7 cellular contexts compared by ENCODE assay signal in genomic region chr12:116559330-116560080, GRCh38. TPM values are rescaled to one million over a fixed set of nuclear protein-coding genes. Genes with fewer than 3 reads are reported as not detected.
DNase-seq lines count a peak whose midpoint lies in the region; ATAC-seq and TF ChIP-seq lines count a peak whose summit lies in the region.

MAP1LC3B2 (plus strand) TSS chr12:116559381; CDS start chr12:116575943, 16,562 bp downstream.

- WGBS in sigmoid colon, 2 donors: 2 to 11% methylated on average over 14 of the region's 14 CpGs

- H3K4me1 ChIP-seq in right atrium auricular region (peaks cover 0 to 9% of the 10 kb centered on the region in 2 donors), sigmoid colon (peaks cover 0 to 3% (median 0%) of the 10 kb centered on the region in 4 donors), A673 (ENCODE audit: insufficient read depth, low read length, poor library complexity, severe bottlenecking) (no peaks in the 10 kb centered on the region)

- H3K27ac Mint-ChIP-seq in activated naive CD4-positive, alpha-beta T cell treated with anti-CD3 and anti-CD28 coated beads, Interleukin-2, amount 50 U/mL, for 72 hours: peak within 1 kb of the TSS; percentile 73 to 85

- no peaks in the 10 kb centered on the region for H3K36me3 ChIP-seq in right atrium auricular region
- no peaks in the 10 kb centered on the region for H3K36me3 ChIP-seq in sigmoid colon
- no peaks in the 10 kb centered on the region for H3K36me3 ChIP-seq in A673 (ENCODE audit: insufficient read depth, low read length, poor library complexity, severe bottlenecking)

- DNase-seq in SK-MEL-5 (ENCODE audit: low read depth, low spot score) (peak; percentile 87), right atrium auricular region (ENCODE audit: low spot score) (no peak), sigmoid colon (peak; percentile 76), A673 (ENCODE audit: low spot score) (no peak)
- peak; percentile 62 to 85 for DNase-seq in activated naive CD4-positive, alpha-beta T cell treated with anti-CD3 and anti-CD28 coated beads, Interleukin-2, amount 50 U/mL, for 72 hours (ENCODE audit: low spot score in 2 of 2)

- no peak for TF ChIP-seq POLR2A in sigmoid colon (IDR thresholded peaks at IDR 0.05)

- peak; percentile 79 for ATAC-seq in GM19043 (IDR thresholded peaks at IDR 0.05; ENCODE audit: low read depth, unreplicated experiment)
- ATAC-seq in HG03135 (IDR thresholded peaks at IDR 0.05; ENCODE audit: unreplicated experiment): peak; percentile 80
- ATAC-seq in activated naive CD4-positive, alpha-beta T cell treated with anti-CD3 and anti-CD28 coated beads, Interleukin-2, amount 50 U/mL, for 72 hours: peak; percentile 91 to 98

- CTCF ChIA-PET in A673 (lab: Charles Lee): no interaction called here

- H3K9me3 ChIP-seq in right atrium auricular region: peaks cover 0 to 13% of the 10 kb centered on the region in 2 donors
- H3K9me3 ChIP-seq in sigmoid colon: peaks cover 0 to 4% (median 0%) of the 10 kb centered on the region in 4 donors
- peaks cover 21% of the 10 kb centered on the region for H3K9me3 ChIP-seq in A673 (ENCODE audit: low read depth, low read length, poor library complexity, severe bottlenecking)

- H3K9me3 Mint-ChIP-seq in activated naive CD4-positive, alpha-beta T cell treated with anti-CD3 and anti-CD28 coated beads, Interleukin-2, amount 50 U/mL, for 72 hours: peaks cover 4 to 20% of the 10 kb centered on the region in 2 donors

- no peak within 1 kb of the TSS for H3K4me3 ChIP-seq in right atrium auricular region
- no peak within 1 kb of the TSS for H3K4me3 ChIP-seq in sigmoid colon
- H3K4me3 ChIP-seq in A673 (ENCODE audit: low read depth, low read length, poor library complexity, severe bottlenecking): no peak within 1 kb of the TSS

- no peak for TF ChIP-seq CTCF in right atrium auricular region (IDR thresholded peaks at IDR 0.05)
- no peak for TF ChIP-seq CTCF in sigmoid colon (IDR thresholded peaks at IDR 0.05)
- no peak for TF ChIP-seq CTCF in A673 (conservative IDR thresholded peaks at IDR 0.05; ENCODE audit: low read depth, low read length)

- no peak for TF ChIP-seq EP300 in sigmoid colon (IDR thresholded peaks at IDR 0.05)

- in situ Hi-C loops in SK-MEL-5 (cut with HindIII; ENCODE audit: low pct_unique_long_range_greater_than_20kb, low sequenced_read_pairs): no loop called here

- POLR2A ChIA-PET in A673 (lab: Charles Lee; ENCODE audit: low non-redundant PET): no interaction called here

- peaks cover 5 to 18% of the 10 kb centered on the region in 2 donors for H3K36me3 Mint-ChIP-seq in activated naive CD4-positive, alpha-beta T cell treated with anti-CD3 and anti-CD28 coated beads, Interleukin-2, amount 50 U/mL, for 72 hours

- H3K27ac ChIP-seq in right atrium auricular region (peak within 1 kb of the TSS; percentile 35 to 39), sigmoid colon (peak within 1 kb of the TSS; percentile 28 to 60 (median 51)), A673 (ENCODE audit: low read depth, low read length, poor library complexity, severe bottlenecking) (no peak within 1 kb of the TSS)

- no TSS peak for BruUV-seq in A673 (replicated peaks; lab: Mats Ljungman, UMichigan)

- H3K27me3 ChIP-seq in right atrium auricular region (no peaks in the 10 kb centered on the region), sigmoid colon (no peaks in the 10 kb centered on the region), A673 (replicated peaks; ENCODE audit: insufficient read depth, low read depth, low read length, poor library complexity) (no peaks in the 10 kb centered on the region)

- intact Hi-C loops in sigmoid colon (cut with DNase I): no loop called here
- intact Hi-C loops in A673 (cut with micrococcal nuclease; ENCODE audit: unreplicated experiment): no loop called here

RNA-seq across cellular contexts. Expression of gene MAP1LC3B2, which starts in this region (rescaled TPM):
- not detected in 2 replicates for total RNA-seq in SK-MEL-5 (2014; rRNA removed; shearing (Covaris generic))
- 1.5 TPM in 2 replicates for polyA plus RNA-seq in SK-MEL-5 (2015; cell fraction: cytosol; rRNA removed)
- polyA plus RNA-seq in SK-MEL-5 (2015; cell fraction: nucleus; rRNA removed): not detected in 2 replicates
- under 1 TPM in 1 of 2 donors, not detected in 1; 0.66 TPM for total RNA-seq in activated naive CD4-positive, alpha-beta T cell treated with anti-CD3 and anti-CD28 coated beads, Interleukin-2, amount 50 U/mL, for 72 hours
- total RNA-seq in right atrium auricular region (1 to 10 TPM; 1.0 to 1.4 TPM), sigmoid colon (1 to 10 TPM in 1 of 4 donors, not detected in 3; 1.1 TPM), A673 (2021) (1.7 and 3.9 TPM in 2 replicates)
- 1 to 10 TPM in 2 of 3 donors, under 1 TPM in 1; 0.90 to 6.2 (median 4.8) TPM for polyA plus RNA-seq in sigmoid colon

Comparison
In these comparisons a context has a peak if more than half of its experiments do, and no peak if none do; other contexts are left out.
1. Peak in DNase-seq and ATAC-seq in activated naive CD4-positive, alpha-beta T cell treated with anti-CD3 and anti-CD28 coated beads, Interleukin-2, amount 50 U/mL, for 72 hours; RNA of the gene not detected or under 1 TPM.
2. DNase-seq: peak in SK-MEL-5 (single experiment) and sigmoid colon (single experiment); none in right atrium auricular region (single experiment) and A673 (single experiment).
3. Peak in every context shown above with its lines, with median percentiles within 50 percentile points of each other: ATAC-seq.